ENCODE assay signal across 8 cellular contexts in the genomic region with DNA sequence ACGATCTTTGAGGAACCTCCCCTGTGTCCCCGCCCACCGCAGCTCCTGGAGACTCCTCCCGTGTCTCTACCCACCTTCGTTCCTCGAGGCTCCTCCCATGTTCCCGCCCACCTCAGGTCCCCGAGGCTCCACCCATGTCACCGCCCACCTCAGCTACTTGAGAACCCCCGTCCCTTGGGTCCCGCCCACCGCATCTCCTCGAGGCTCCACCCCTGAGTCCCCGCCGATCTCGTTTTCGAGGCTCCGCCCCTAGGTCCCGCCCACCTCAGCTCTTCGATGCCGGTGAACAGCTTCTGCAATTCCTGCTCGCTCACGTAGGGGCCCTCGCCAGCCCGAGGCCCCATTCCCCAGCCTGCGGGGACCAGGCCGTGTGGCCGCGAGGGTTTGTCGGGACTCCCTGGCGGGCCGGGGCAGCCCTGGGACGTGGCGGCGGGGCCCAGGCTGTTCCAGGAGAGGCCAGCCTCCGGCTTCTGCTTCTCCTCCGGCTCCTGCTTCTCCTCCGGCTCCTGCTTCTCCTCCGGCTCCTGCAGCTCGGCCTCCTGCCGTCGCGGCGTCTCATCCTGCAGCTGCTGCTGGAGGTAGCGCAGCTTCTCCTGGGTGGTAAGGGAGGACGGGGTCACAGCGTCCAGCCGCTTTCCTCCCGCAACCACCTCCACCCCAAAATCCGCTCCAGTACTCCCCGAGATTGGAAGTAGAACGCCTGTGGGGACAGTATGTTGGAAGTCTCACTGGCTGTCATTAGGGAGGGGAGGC. TPM values are rescaled to one million over a fixed set of nuclear protein-coding genes. Genes with fewer than 3 reads are reported as not detected.
DNase-seq lines count a peak whose midpoint lies in the region; ATAC-seq and TF ChIP-seq lines count a peak whose summit lies in the region.

No MANE protein-coding gene starts in this region.

- peaks cover 2% of the 10 kb centered on the region; the same call in 1 of the 2 replicates for H3K27me3 Mint-ChIP-seq in HFFc6 (ENCODE audit: insufficient read depth)

- ATAC-seq in GM18498 (IDR thresholded peaks at IDR 0.05; ENCODE audit: unreplicated experiment) = no peak

- no peaks in the 10 kb centered on the region for H3K36me3 Mint-ChIP-seq in HFFc6 (ENCODE audit: low read depth)

- DNase-seq in NCI-H748 (lab: John Stamatoyannopoulos, UW; ENCODE audit: unreplicated experiment) (peak; percentile 29), NCI-H748 treated with DMSO at 0.1 percent for 48 hours (lab: John Stamatoyannopoulos, UW) (no peak), germinal center (ENCODE audit: low spot score) (peak; percentile 87), HFFc6 (no peak), NCI-H2107 treated with DMSO at 0.1 percent for 48 hours (lab: John Stamatoyannopoulos, UW; ENCODE audit: unreplicated experiment) (no peak)
- peak; percentile 12 for DNase-seq in activated CD8-positive, alpha-beta memory T cell treated with anti-CD3 and anti-CD28 coated beads, Interleukin-2, amount 50 U/mL, for 24 hours (ENCODE audit: extremely low read depth)
- peak in 3 of 4 experiments; percentile 9 to 53 (median 33) for DNase-seq in stimulated activated CD4-positive, alpha-beta T cell treated with anti-CD3 and anti-CD28 coated beads, Interleukin-1b, Interleukin-23, amount 100 ng/mL, for 24 hours (ENCODE audit: low read depth in 4 of 4, low spot score in 1 of 4)

- peaks cover 5% of the 10 kb centered on the region; the same call in 1 of the 2 replicates for H3K9me3 Mint-ChIP-seq in HFFc6

- H3K4me1 Mint-ChIP-seq in HFFc6 (ENCODE audit: low read depth) = peaks cover 11% of the 10 kb centered on the region

- no peak for TF ChIP-seq CTCF in HFFc6 (IDR thresholded peaks at IDR 0.05)

- H3K27ac Mint-ChIP-seq in HFFc6 = no peak overlapping the region

- no peak overlapping the region for H3K4me3 Mint-ChIP-seq in HFFc6

RNA-seq across cellular contexts. Expression of a gene that starts 16.7 kb away (rescaled TPM):
- not detected for total RNA-seq in HFFc6 (2021; fragmentation: NEBNext Ultra II Directional; extraction: Animal tissue kit (Norgen Biotek cat#: 25700))

RNA-seq across cellular contexts. Expression of a gene that starts 20.4 kb away (rescaled TPM):
- 100 to 1,000 TPM; 145 to 177 (median 162) TPM for total RNA-seq in HFFc6 (2021; fragmentation: NEBNext Ultra II Directional; extraction: Animal tissue kit (Norgen Biotek cat#: 25700))

RNA-seq across cellular contexts. Expression of a gene that starts 55.5 kb away (rescaled TPM):
- total RNA-seq in HFFc6 (2021; fragmentation: NEBNext Ultra II Directional; extraction: Animal tissue kit (Norgen Biotek cat#: 25700)) = 10 to 100 TPM; 32.7 to 42.6 (median 36.4) TPM

RNA-seq across cellular contexts. Expression of a gene that starts 57.0 kb away (rescaled TPM):
- total RNA-seq in HFFc6 (2021; fragmentation: NEBNext Ultra II Directional; extraction: Animal tissue kit (Norgen Biotek cat#: 25700)) = under 1 TPM; 0.74 to 0.99 (median 0.87) TPM

Comparison
In these comparisons a context has a peak if more than half of its experiments do, and no peak if none do; other contexts are left out.
1. DNase-seq: peak in NCI-H748 (single experiment), activated CD8-positive, alpha-beta memory T cell treated with anti-CD3 and anti-CD28 coated beads, Interleukin-2, amount 50 U/mL, for 24 hours (single experiment), germinal center (single experiment) and stimulated activated CD4-positive, alpha-beta T cell treated with anti-CD3 and anti-CD28 coated beads, Interleukin-1b, Interleukin-23, amount 100 ng/mL, for 24 hours (3 of 4); none in NCI-H748 treated with DMSO at 0.1 percent for 48 hours (single experiment), HFFc6 (single experiment) and NCI-H2107 treated with DMSO at 0.1 percent for 48 hours (single experiment).